Comparison of ENCODE assay signal across 1 cellular context in genomic region chr9:131577005-131578000, GRCh38.
TF ChIP-seq lines count a peak whose summit lies in the region.

No MANE protein-coding gene starts in this region.

TF ChIP-seq in HEK293T, 16 proteins besides CTCF, POLR2A, EP300 and RAD21:
- no peak for TF ChIP-seq FOXK2 (IDR thresholded peaks at IDR 0.05)
- TF ChIP-seq, protein P1, sequence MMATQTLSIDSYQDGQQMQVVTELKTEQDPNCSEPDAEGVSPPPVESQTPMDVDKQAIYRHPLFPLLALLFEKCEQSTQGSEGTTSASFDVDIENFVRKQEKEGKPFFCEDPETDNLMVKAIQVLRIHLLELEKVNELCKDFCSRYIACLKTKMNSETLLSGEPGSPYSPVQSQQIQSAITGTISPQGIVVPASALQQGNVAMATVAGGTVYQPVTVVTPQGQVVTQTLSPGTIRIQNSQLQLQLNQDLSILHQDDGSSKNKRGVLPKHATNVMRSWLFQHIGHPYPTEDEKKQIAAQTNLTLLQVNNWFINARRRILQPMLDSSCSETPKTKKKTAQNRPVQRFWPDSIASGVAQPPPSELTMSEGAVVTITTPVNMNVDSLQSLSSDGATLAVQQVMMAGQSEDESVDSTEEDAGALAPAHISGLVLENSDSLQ (IDR thresholded peaks at IDR 0.05) = no peak
- no peak for TF ChIP-seq LEF1 (IDR thresholded peaks at IDR 0.05; ENCODE audit: borderline replicate concordance)
- no peak for TF ChIP-seq CTBP1 (IDR thresholded peaks at IDR 0.05; ENCODE audit: borderline replicate concordance)
- no peak for TF ChIP-seq SUZ12 (IDR thresholded peaks at IDR 0.05)
- no peak for TF ChIP-seq BHLHE40 (IDR thresholded peaks at IDR 0.05; ENCODE audit: borderline replicate concordance)
- no peak for TF ChIP-seq ZNF384 (IDR thresholded peaks at IDR 0.05)
- no peak for TF ChIP-seq HDGF (IDR thresholded peaks at IDR 0.05; ENCODE audit: borderline replicate concordance)
